1 cellular context compared by ENCODE assay signal in the genomic region with DNA sequence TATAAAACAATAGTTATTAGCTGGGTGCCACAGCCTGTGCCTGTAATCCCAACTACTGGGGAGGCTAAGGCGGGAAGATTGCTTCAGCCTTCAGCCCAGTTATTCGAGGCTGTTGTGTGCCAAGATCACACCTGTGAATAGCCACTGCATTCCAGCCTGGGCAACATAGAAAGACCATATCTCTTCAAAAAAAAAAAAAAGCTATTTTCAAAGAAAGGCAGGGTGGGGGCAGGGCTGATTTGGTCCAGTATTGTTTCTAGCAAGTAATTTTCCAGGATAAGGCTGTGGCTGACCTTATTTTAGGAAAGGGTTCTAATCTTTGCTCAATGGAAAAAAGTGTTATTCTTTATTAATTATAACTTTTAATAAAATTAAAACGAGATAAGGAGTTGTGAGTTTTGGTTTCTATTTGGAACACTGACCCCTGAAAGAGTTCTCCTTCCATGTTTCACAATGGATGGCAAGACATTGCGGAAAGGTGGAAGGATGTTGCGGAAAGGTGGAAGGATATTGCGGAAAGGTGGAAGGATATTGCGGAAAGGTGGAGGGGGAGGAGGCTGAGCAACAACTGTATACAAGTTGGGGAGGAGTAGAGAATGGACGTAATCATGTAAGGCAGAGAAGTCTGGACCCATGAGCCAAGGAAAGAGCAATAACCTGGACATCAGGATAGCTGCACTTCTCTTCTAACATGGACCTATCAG.
TF ChIP-seq lines count a peak whose summit lies in the region.

No MANE protein-coding gene starts in this region.

TF ChIP-seq in HepG2, 621 proteins besides CTCF, POLR2A, EP300 and RAD21:
- TF ChIP-seq ZNF549 (CRISPR knock-in tag; IDR thresholded peaks at IDR 0.05) (no peak), SOX13 (IDR thresholded peaks at IDR 0.05) (no peak), SOX13 (CRISPR knock-in tag; conservative IDR thresholded peaks at IDR 0.05 in 1 of 2, IDR thresholded peaks at IDR 0.05 in 1 of 2) (peak in 1 of 2 experiments; percentile 23; a peak in 2 of 4 replicates), PRPF4 (IDR thresholded peaks at IDR 0.05; ENCODE audit: low read depth, low read length, poor library complexity, severe bottlenecking) (peak; percentile 10), TFDP1 (CRISPR knock-in tag; IDR thresholded peaks at IDR 0.05; ENCODE audit: borderline replicate concordance) (peak; percentile 51; the same call in 1 of the 2 replicates), ZBTB21 (CRISPR knock-in tag; IDR thresholded peaks at IDR 0.05) (no peak), POLR2G (IDR thresholded peaks at IDR 0.05; ENCODE audit: low read depth, low read length) (peak; percentile 53; the same call in 1 of the 2 replicates), ZNF281 (CRISPR knock-in tag; IDR thresholded peaks at IDR 0.05; ENCODE audit: borderline replicate concordance) (peak; percentile 29; the same call in 1 of the 2 replicates), FOXO1 (CRISPR knock-in tag; IDR thresholded peaks at IDR 0.05) (no peak), CEBPG (CRISPR knock-in tag; IDR thresholded peaks at IDR 0.05) (peak; percentile 27), ZNF710 (CRISPR knock-in tag; IDR thresholded peaks at IDR 0.05; ENCODE audit: borderline replicate concordance) (peak; percentile 39; the same call in 1 of the 2 replicates), TEAD3 (CRISPR knock-in tag; optimal IDR thresholded peaks at IDR 0.05; ENCODE audit: borderline replicate concordance) (peak; percentile 30), E2F1 (CRISPR knock-in tag; IDR thresholded peaks at IDR 0.05) (no peak), KAT7 (CRISPR knock-in tag; IDR thresholded peaks at IDR 0.05; ENCODE audit: borderline replicate concordance) (0 out of 2 replicates have a peak, but pooled peaks have one; percentile 3), ZMYM3 (CRISPR knock-in tag; IDR thresholded peaks at IDR 0.05) (0 out of 2 replicates have a peak, but pooled peaks have one; percentile 12), CEBPB (IDR thresholded peaks at IDR 0.05; ENCODE audit: borderline replicate concordance, low read depth, low read length) (peak; percentile 39; the same call in 1 of the 2 replicates), RCOR2 (CRISPR knock-in tag; IDR thresholded peaks at IDR 0.05) (0 out of 2 replicates have a peak, but pooled peaks have one; percentile 7), ZFX (CRISPR knock-in tag; IDR thresholded peaks at IDR 0.05; ENCODE audit: low read depth) (no peak), ZBTB38 (CRISPR knock-in tag; IDR thresholded peaks at IDR 0.05) (peak; percentile 72; the same call in 1 of the 2 replicates)
- TF ChIP-seq, protein P1, sequence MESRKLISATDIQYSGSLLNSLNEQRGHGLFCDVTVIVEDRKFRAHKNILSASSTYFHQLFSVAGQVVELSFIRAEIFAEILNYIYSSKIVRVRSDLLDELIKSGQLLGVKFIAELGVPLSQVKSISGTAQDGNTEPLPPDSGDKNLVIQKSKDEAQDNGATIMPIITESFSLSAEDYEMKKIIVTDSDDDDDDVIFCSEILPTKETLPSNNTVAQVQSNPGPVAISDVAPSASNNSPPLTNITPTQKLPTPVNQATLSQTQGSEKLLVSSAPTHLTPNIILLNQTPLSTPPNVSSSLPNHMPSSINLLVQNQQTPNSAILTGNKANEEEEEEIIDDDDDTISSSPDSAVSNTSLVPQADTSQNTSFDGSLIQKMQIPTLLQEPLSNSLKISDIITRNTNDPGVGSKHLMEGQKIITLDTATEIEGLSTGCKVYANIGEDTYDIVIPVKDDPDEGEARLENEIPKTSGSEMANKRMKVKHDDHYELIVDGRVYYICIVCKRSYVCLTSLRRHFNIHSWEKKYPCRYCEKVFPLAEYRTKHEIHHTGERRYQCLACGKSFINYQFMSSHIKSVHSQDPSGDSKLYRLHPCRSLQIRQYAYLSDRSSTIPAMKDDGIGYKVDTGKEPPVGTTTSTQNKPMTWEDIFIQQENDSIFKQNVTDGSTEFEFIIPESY (CRISPR knock-in tag; IDR thresholded peaks at IDR 0.05) = peak; percentile 88
- TF ChIP-seq, protein P2, sequence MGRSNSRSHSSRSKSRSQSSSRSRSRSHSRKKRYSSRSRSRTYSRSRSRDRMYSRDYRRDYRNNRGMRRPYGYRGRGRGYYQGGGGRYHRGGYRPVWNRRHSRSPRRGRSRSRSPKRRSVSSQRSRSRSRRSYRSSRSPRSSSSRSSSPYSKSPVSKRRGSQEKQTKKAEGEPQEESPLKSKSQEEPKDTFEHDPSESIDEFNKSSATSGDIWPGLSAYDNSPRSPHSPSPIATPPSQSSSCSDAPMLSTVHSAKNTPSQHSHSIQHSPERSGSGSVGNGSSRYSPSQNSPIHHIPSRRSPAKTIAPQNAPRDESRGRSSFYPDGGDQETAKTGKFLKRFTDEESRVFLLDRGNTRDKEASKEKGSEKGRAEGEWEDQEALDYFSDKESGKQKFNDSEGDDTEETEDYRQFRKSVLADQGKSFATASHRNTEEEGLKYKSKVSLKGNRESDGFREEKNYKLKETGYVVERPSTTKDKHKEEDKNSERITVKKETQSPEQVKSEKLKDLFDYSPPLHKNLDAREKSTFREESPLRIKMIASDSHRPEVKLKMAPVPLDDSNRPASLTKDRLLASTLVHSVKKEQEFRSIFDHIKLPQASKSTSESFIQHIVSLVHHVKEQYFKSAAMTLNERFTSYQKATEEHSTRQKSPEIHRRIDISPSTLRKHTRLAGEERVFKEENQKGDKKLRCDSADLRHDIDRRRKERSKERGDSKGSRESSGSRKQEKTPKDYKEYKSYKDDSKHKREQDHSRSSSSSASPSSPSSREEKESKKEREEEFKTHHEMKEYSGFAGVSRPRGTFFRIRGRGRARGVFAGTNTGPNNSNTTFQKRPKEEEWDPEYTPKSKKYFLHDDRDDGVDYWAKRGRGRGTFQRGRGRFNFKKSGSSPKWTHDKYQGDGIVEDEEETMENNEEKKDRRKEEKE (IDR thresholded peaks at IDR 0.05) = no peak
